In genomic region chr17:49496183-49496865, GRCh38 we compare ENCODE assay signal across 8 cellular contexts. TPM values are rescaled to one million over a fixed set of nuclear protein-coding genes. Genes with fewer than 3 reads are reported as not detected.
DNase-seq lines count a peak whose midpoint lies in the region; ATAC-seq and TF ChIP-seq lines count a peak whose summit lies in the region.

No MANE protein-coding gene starts in this region.

- no peaks in the 10 kb centered on the region for H4K20me1 ChIP-seq in OCI-LY7 (ENCODE audit: insufficient read depth, low read length)

- peak; percentile 34 for DNase-seq in AG10803 (ENCODE audit: low read depth)
- DNase-seq in H4 (ENCODE audit: low spot score), result peak; percentile 38
- DNase-seq in OCI-LY7 (ENCODE audit: low spot score), result peak; percentile 65
- peak; percentile 37 for DNase-seq in fibroblast of the aortic adventitia (ENCODE audit: low read depth)
- peak; percentile 70 for DNase-seq in stimulated activated naive B cell treated with anti-CD40 and anti-IgM and Interleukin-4, amounts not matched to agents 10 μg/mL and 1 μg/mL and 100 μg/mL, for 72 hours

- no peaks in the 10 kb centered on the region for H3K9me2 ChIP-seq in OCI-LY7 (ENCODE audit: insufficient read depth, low read length)

- H3K4me1 Mint-ChIP-seq in activated T-helper 17 cell treated with anti-CD3 and anti-CD28 coated beads, Interleukin-2, amount 50 U/mL, for 72 hours, result no peaks in the 10 kb centered on the region
- H3K4me1 Mint-ChIP-seq in nephron, result peaks cover 44% of the 10 kb centered on the region
- H3K4me1 Mint-ChIP-seq in stimulated activated naive B cell treated with anti-CD40 and anti-IgM and Interleukin-4, amounts not matched to agents 10 μg/mL and 1 μg/mL and 100 μg/mL, for 72 hours, result peaks cover 27 to 32% of the 10 kb centered on the region in 2 donors

- no peaks in the 10 kb centered on the region for H3K36me3 ChIP-seq in OCI-LY7 (ENCODE audit: insufficient read depth, low read length)

- no peaks in the 10 kb centered on the region for H3K9me3 Mint-ChIP-seq in activated T-helper 17 cell treated with anti-CD3 and anti-CD28 coated beads, Interleukin-2, amount 50 U/mL, for 72 hours
- no peaks in the 10 kb centered on the region for H3K9me3 Mint-ChIP-seq in nephron
- no peaks in the 10 kb centered on the region for H3K9me3 Mint-ChIP-seq in stimulated activated naive B cell treated with anti-CD40 and anti-IgM and Interleukin-4, amounts not matched to agents 10 μg/mL and 1 μg/mL and 100 μg/mL, for 72 hours

- POLR2A ChIA-PET in OCI-LY7 (lab: Charles Lee), result no interaction called here

- peak; percentile 85 for ATAC-seq in activated T-helper 17 cell treated with anti-CD3 and anti-CD28 coated beads, Interleukin-2, amount 50 U/mL, for 72 hours (replicated peaks)
- peak; percentile 77 to 81 for ATAC-seq in stimulated activated naive B cell treated with anti-CD40 and anti-IgM and Interleukin-4, amounts not matched to agents 10 μg/mL and 1 μg/mL and 100 μg/mL, for 72 hours (replicated peaks)
- no peak for ATAC-seq in GM18520 (IDR thresholded peaks at IDR 0.05; ENCODE audit: unreplicated experiment)

- H3K27ac Mint-ChIP-seq in activated T-helper 17 cell treated with anti-CD3 and anti-CD28 coated beads, Interleukin-2, amount 50 U/mL, for 72 hours, result no peak overlapping the region
- H3K27ac Mint-ChIP-seq in nephron, result peak overlapping the region in 1 of 3 experiments; percentile 57
- peak overlapping the region; percentile 67 for H3K27ac Mint-ChIP-seq in stimulated activated naive B cell treated with anti-CD40 and anti-IgM and Interleukin-4, amounts not matched to agents 10 μg/mL and 1 μg/mL and 100 μg/mL, for 72 hours

- H3K4me3 ChIP-seq in AG10803 (ENCODE audit: low read length) (no peak overlapping the region; the same call in 1 of the 2 replicates), OCI-LY7 (ENCODE audit: low read depth, low read length, poor library complexity, severe bottlenecking) (peak overlapping the region; percentile 68), fibroblast of the aortic adventitia (ENCODE audit: low read depth, low read length) (peak overlapping the region; percentile 44)

- H3K79me2 ChIP-seq in OCI-LY7 (ENCODE audit: insufficient read depth, low read depth, low read length), result no peaks in the 10 kb centered on the region

- H3K4me2 ChIP-seq in OCI-LY7 (ENCODE audit: low read length), result peak overlapping the region; percentile 92

- no peaks in the 10 kb centered on the region for H3K9me3 ChIP-seq in OCI-LY7 (ENCODE audit: low read length)

- H3K27me3 Mint-ChIP-seq in activated T-helper 17 cell treated with anti-CD3 and anti-CD28 coated beads, Interleukin-2, amount 50 U/mL, for 72 hours, result peaks cover 32% of the 10 kb centered on the region
- H3K27me3 Mint-ChIP-seq in nephron (ENCODE audit: low read depth), result peaks cover 70% of the 10 kb centered on the region
- peaks cover 42 to 60% of the 10 kb centered on the region in 2 donors for H3K27me3 Mint-ChIP-seq in stimulated activated naive B cell treated with anti-CD40 and anti-IgM and Interleukin-4, amounts not matched to agents 10 μg/mL and 1 μg/mL and 100 μg/mL, for 72 hours

- H3K4me1 ChIP-seq in OCI-LY7 (ENCODE audit: insufficient read depth, low read length, poor library complexity, severe bottlenecking), result peaks cover 16% of the 10 kb centered on the region

- no TSS peak for BruUV-seq in OCI-LY7 (replicated peaks; lab: Mats Ljungman, UMichigan)

- no peak overlapping the region for H2AFZ ChIP-seq in OCI-LY7 (ENCODE audit: low read length)

- TF ChIP-seq CTCF in AG10803 (conservative IDR thresholded peaks at IDR 0.05; ENCODE audit: low read length) (peak; percentile 40), OCI-LY7 (conservative IDR thresholded peaks at IDR 0.05; ENCODE audit: low read length) (peak; percentile 75), fibroblast of the aortic adventitia (IDR thresholded peaks at IDR 0.05; ENCODE audit: insufficient read depth, low read length) (peak; percentile 64), nephron (IDR thresholded peaks at IDR 0.05; ENCODE audit: unreplicated experiment in 3 of 3) (peak; percentile 86 to 94 (median 91))

- intact Hi-C loops in OCI-LY7 (cut with micrococcal nuclease; ENCODE audit: unreplicated experiment), result loop anchor here (5.0 kb wide), 1 partner anchor 59 kb away; no protein-coding TSS in a partner anchor

- CTCF ChIA-PET in OCI-LY7 (lab: Charles Lee; ENCODE audit: unreplicated experiment), result no interaction called here

- no peaks in the 10 kb centered on the region for H3K36me3 Mint-ChIP-seq in activated T-helper 17 cell treated with anti-CD3 and anti-CD28 coated beads, Interleukin-2, amount 50 U/mL, for 72 hours (ENCODE audit: low read depth)
- H3K36me3 Mint-ChIP-seq in nephron (ENCODE audit: low read depth), result no peaks in the 10 kb centered on the region
- H3K36me3 Mint-ChIP-seq in stimulated activated naive B cell treated with anti-CD40 and anti-IgM and Interleukin-4, amounts not matched to agents 10 μg/mL and 1 μg/mL and 100 μg/mL, for 72 hours, result no peaks in the 10 kb centered on the region

- H3K4me3 Mint-ChIP-seq in activated T-helper 17 cell treated with anti-CD3 and anti-CD28 coated beads, Interleukin-2, amount 50 U/mL, for 72 hours, result peak overlapping the region; percentile 74
- H3K4me3 Mint-ChIP-seq in nephron, result peak overlapping the region; percentile 93 to 96 (median 93)
- peak overlapping the region; percentile 79 to 83 for H3K4me3 Mint-ChIP-seq in stimulated activated naive B cell treated with anti-CD40 and anti-IgM and Interleukin-4, amounts not matched to agents 10 μg/mL and 1 μg/mL and 100 μg/mL, for 72 hours

- no peak overlapping the region for H3K27ac ChIP-seq in OCI-LY7 (ENCODE audit: low read depth, low read length, poor library complexity, severe bottlenecking)

RNA-seq across cellular contexts. Expression of gene NGFR, which starts 1.2 kb away (rescaled TPM):
- total RNA-seq in H4 (2014; rRNA removed; shearing (Covaris generic)), result 0.37 TPM in 2 replicates
- 0.13 and 1.1 TPM in 2 replicates for total RNA-seq in OCI-LY7 (2014; rRNA removed; shearing (Covaris generic))
- total RNA-seq in OCI-LY7 (2022), result 0.10 and 0.17 TPM in 2 replicates
- under 1 TPM; 0.11 to 0.50 TPM for total RNA-seq in activated T-helper 17 cell treated with anti-CD3 and anti-CD28 coated beads, Interleukin-2, amount 50 U/mL, for 72 hours
- 3.3 TPM in 1 of 2 replicates, not detected in the other for total RNA-seq in fibroblast of the aortic adventitia (ENCODE audit: low replicate concordance)

Comparison
In these comparisons a context has a peak if more than half of its experiments do, and no peak if none do; other contexts are left out.
1. CTCF ChIP-seq: peak in every context shown above with its lines; median percentile 91 in nephron; 75 in OCI-LY7; 64 in fibroblast of the aortic adventitia; 40 in AG10803.